8 cellular contexts compared by ENCODE assay signal in the genomic region with DNA sequence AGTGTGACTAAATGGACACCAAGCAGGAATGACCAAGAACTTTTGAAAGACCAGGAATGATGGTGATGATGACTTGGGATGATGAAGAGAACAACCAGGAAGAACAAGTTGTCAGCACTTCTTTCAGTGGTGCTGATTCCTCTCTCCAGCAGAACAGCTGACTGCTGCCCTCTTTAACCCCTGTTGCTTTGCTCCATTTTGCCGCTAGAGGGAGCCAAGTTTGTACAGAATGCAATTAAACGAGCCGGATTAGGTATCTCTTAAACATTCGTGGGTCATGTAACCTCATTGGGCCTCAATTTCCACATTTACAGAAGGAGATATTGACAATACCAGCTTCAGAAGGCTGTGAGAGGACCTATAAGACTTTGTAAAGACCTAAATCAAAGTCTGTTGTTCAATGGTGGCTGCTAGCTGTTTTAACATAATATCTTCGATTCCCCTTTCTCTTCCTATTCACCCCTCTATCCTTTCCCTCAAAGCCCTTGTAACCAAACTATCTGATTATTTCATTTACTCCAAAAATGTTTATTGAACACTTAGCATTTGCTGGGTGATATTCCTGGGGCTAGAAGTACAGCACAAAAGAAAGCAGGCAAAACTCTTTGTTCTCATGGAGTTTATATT. TPM values are rescaled to one million over a fixed set of nuclear protein-coding genes. Genes with fewer than 3 reads are reported as not detected.
A peak's percentile ranks its signal among the peaks of the same experiment; 100 is the strongest.
DNase-seq lines count a peak whose midpoint lies in the region; ATAC-seq and TF ChIP-seq lines count a peak whose summit lies in the region.

No MANE protein-coding gene starts in this region.

- no peak overlapping the region for H3K4me3 ChIP-seq in heart right ventricle

- no peak overlapping the region for H3K27ac Mint-ChIP-seq in activated naive CD4-positive, alpha-beta T cell treated with anti-CD3 and anti-CD28 coated beads, Interleukin-2, amount 50 U/mL, for 72 hours

- 19 to 21% methylated on average over 5 of the region's 5 CpGs for WGBS in heart right ventricle, 2 donors

- peak; percentile 52 for DNase-seq in EL
- peak; percentile 74 for DNase-seq in KBM-7
- peak; percentile 82 for DNase-seq in SK-MEL-5 (ENCODE audit: low read depth, low spot score)
- DNase-seq in activated naive CD4-positive, alpha-beta T cell treated with anti-CD3 and anti-CD28 coated beads, Interleukin-2, amount 50 U/mL, for 72 hours (ENCODE audit: low spot score in 2 of 2): peak in 1 of 2 donors; percentile 75
- DNase-seq in heart right ventricle: peak; percentile 15 to 56
- peak; percentile 62 for DNase-seq in sciatic nerve (ENCODE audit: low spot score)
- no peak for DNase-seq in middle frontal gyrus (ENCODE audit: extremely low spot score, low spot score)

- H3K9me3 ChIP-seq in heart right ventricle: peaks cover 0 to 14% (median 0%) of the 10 kb centered on the region in 11 donors

- TF ChIP-seq CTCF in heart right ventricle (IDR thresholded peaks at IDR 0.05): peak; percentile 54 to 88 (median 79)

- H3K36me3 Mint-ChIP-seq in activated naive CD4-positive, alpha-beta T cell treated with anti-CD3 and anti-CD28 coated beads, Interleukin-2, amount 50 U/mL, for 72 hours: no peaks in the 10 kb centered on the region

- no peaks in the 10 kb centered on the region for H3K9me3 Mint-ChIP-seq in activated naive CD4-positive, alpha-beta T cell treated with anti-CD3 and anti-CD28 coated beads, Interleukin-2, amount 50 U/mL, for 72 hours

- intact Hi-C loops in heart right ventricle (cut with DNase I) (loop anchor here in 4 of 10 donors (5.0 to 10.0 kb wide), 3 partner anchors 133 to 857 kb away; no protein-coding TSS in a partner anchor), sciatic nerve (cut with DNase I) (no loop called here)

- H3K27ac ChIP-seq in heart right ventricle: no peak overlapping the region

- no peaks in the 10 kb centered on the region for H3K27me3 ChIP-seq in heart right ventricle

- ATAC-seq in GM21576 (IDR thresholded peaks at IDR 0.05; ENCODE audit: unreplicated experiment) (peak; percentile 92), heart right ventricle (peak in 5 of 8 donors; percentile 29 to 73 (median 60)), sciatic nerve (no peak)
- ATAC-seq in activated naive CD4-positive, alpha-beta T cell treated with anti-CD3 and anti-CD28 coated beads, Interleukin-2, amount 50 U/mL, for 72 hours: peak; percentile 49 to 68

- no peaks in the 10 kb centered on the region for H3K4me1 ChIP-seq in heart right ventricle

- in situ Hi-C loops in KBM-7 (cut with MboI; ENCODE audit: low pct_unique_long_range_greater_than_20kb, low sequenced_read_pairs): no loop called here
- in situ Hi-C loops in SK-MEL-5 (cut with HindIII; ENCODE audit: low pct_unique_long_range_greater_than_20kb, low sequenced_read_pairs): no loop called here

- H3K36me3 ChIP-seq in heart right ventricle: no peaks in the 10 kb centered on the region

RNA-seq across cellular contexts. Expression of gene OR4S1, which starts 1.9 kb away (rescaled TPM):
- not detected in 2 replicates for total RNA-seq in SK-MEL-5 (2014; rRNA removed; shearing (Covaris generic))
- polyA plus RNA-seq in SK-MEL-5 (2015; cell fraction: cytosol; rRNA removed): not detected in 2 replicates
- not detected in 2 replicates for polyA plus RNA-seq in SK-MEL-5 (2015; cell fraction: nucleus; rRNA removed)
- total RNA-seq in activated naive CD4-positive, alpha-beta T cell treated with anti-CD3 and anti-CD28 coated beads, Interleukin-2, amount 50 U/mL, for 72 hours: not detected
- total RNA-seq in heart right ventricle (not detected), sciatic nerve (not detected)
- polyA plus RNA-seq in heart right ventricle: not detected

RNA-seq across cellular contexts. Expression of gene OR4C3, which starts 16.8 kb away (rescaled TPM):
- total RNA-seq in SK-MEL-5 (2014; rRNA removed; shearing (Covaris generic)): not detected in 2 replicates
- polyA plus RNA-seq in SK-MEL-5 (2015; cell fraction: cytosol; rRNA removed): not detected in 2 replicates
- polyA plus RNA-seq in SK-MEL-5 (2015; cell fraction: nucleus; rRNA removed): not detected in 2 replicates
- not detected for total RNA-seq in activated naive CD4-positive, alpha-beta T cell treated with anti-CD3 and anti-CD28 coated beads, Interleukin-2, amount 50 U/mL, for 72 hours
- total RNA-seq in heart right ventricle (not detected), sciatic nerve (not detected)
- polyA plus RNA-seq in heart right ventricle: not detected

RNA-seq across cellular contexts. Expression of gene OR4X1, which starts 44.2 kb away (rescaled TPM):
- not detected in 2 replicates for total RNA-seq in SK-MEL-5 (2014; rRNA removed; shearing (Covaris generic))
- polyA plus RNA-seq in SK-MEL-5 (2015; cell fraction: cytosol; rRNA removed): not detected in 2 replicates
- not detected in 2 replicates for polyA plus RNA-seq in SK-MEL-5 (2015; cell fraction: nucleus; rRNA removed)
- total RNA-seq in activated naive CD4-positive, alpha-beta T cell treated with anti-CD3 and anti-CD28 coated beads, Interleukin-2, amount 50 U/mL, for 72 hours: not detected
- total RNA-seq in heart right ventricle: not detected
- not detected for polyA plus RNA-seq in heart right ventricle
- total RNA-seq in sciatic nerve: not detected

RNA-seq across cellular contexts. Expression of gene OR4C5, which starts 58.4 kb away (rescaled TPM):
- not detected in 2 replicates for total RNA-seq in SK-MEL-5 (2014; rRNA removed; shearing (Covaris generic))
- not detected in 2 replicates for polyA plus RNA-seq in SK-MEL-5 (2015; cell fraction: cytosol; rRNA removed)
- polyA plus RNA-seq in SK-MEL-5 (2015; cell fraction: nucleus; rRNA removed): not detected in 2 replicates
- not detected for total RNA-seq in activated naive CD4-positive, alpha-beta T cell treated with anti-CD3 and anti-CD28 coated beads, Interleukin-2, amount 50 U/mL, for 72 hours
- total RNA-seq in heart right ventricle (not detected), sciatic nerve (not detected)
- polyA plus RNA-seq in heart right ventricle: not detected
